In genomic region chr9:133371261-133371711, GRCh38 we compare ENCODE assay signal across 8 cellular contexts. TPM values are rescaled to one million over a fixed set of nuclear protein-coding genes. Genes with fewer than 3 reads are reported as not detected.
DNase-seq lines count a peak whose midpoint lies in the region; ATAC-seq and TF ChIP-seq lines count a peak whose summit lies in the region.

No MANE protein-coding gene starts in this region.

- H4K20me1 ChIP-seq in BLaER1 treated with 17β-estradiol and CSF1 and Interleukin-3, amounts not matched to agents 10 nM and 100 nM = peaks cover 82 to 96% (median 93%) of the 10 kb centered on the region in 11 experiments

- H3K4me2 ChIP-seq in BLaER1 treated with 17β-estradiol and CSF1 and Interleukin-3, amounts not matched to agents 10 nM and 100 nM = peak overlapping the region; percentile 38 to 99 (median 82)

- no peaks in the 10 kb centered on the region for H3K9me3 Mint-ChIP-seq in brain

- peaks cover 32% of the 10 kb centered on the region for H3K36me3 Mint-ChIP-seq in brain

- H3K9me3 ChIP-seq in BLaER1 treated with 17β-estradiol and CSF1 and Interleukin-3, amounts not matched to agents 10 nM and 100 nM (replicated peaks in 1 of 11) = no peaks in the 10 kb centered on the region

- ATAC-seq in HG02678 (IDR thresholded peaks at IDR 0.05; ENCODE audit: unreplicated experiment) = no peak

- H3K4me1 Mint-ChIP-seq in brain = peaks cover 71% of the 10 kb centered on the region

- TF ChIP-seq CTCF in brain (conservative IDR thresholded peaks at IDR 0.05) = no peak

- peak overlapping the region in 10 of 11 experiments; percentile 13 to 98 (median 56); a peak in 19 of 22 replicates for H3K9ac ChIP-seq in BLaER1 treated with 17β-estradiol and CSF1 and Interleukin-3, amounts not matched to agents 10 nM and 100 nM

- DNase-seq in activated CD4-positive, CD25-positive, alpha-beta regulatory T cell treated with anti-CD3 and anti-CD28 coated beads, Interleukin-2, amount 50 U/mL, for 72 hours = peak; percentile 67
- DNase-seq in putamen (ENCODE audit: low spot score) (peak; percentile 54), AG20443 (ENCODE audit: low spot score) (no peak), DMS53 treated with DMSO at 0.1 percent for 48 hours (lab: John Stamatoyannopoulos, UW; ENCODE audit: unreplicated experiment) (no peak), SW480 (ENCODE audit: low spot score) (no peak)

- peak overlapping the region in 4 of 11 experiments; percentile 5 to 19 (median 14); a peak in 1 of 22 replicates for H3K27ac ChIP-seq in BLaER1 treated with 17β-estradiol and CSF1 and Interleukin-3, amounts not matched to agents 10 nM and 100 nM

- H3K4me1 ChIP-seq in BLaER1 treated with 17β-estradiol and CSF1 and Interleukin-3, amounts not matched to agents 10 nM and 100 nM = peaks cover 37 to 64% (median 59%) of the 10 kb centered on the region in 10 experiments

- H3K27ac Mint-ChIP-seq in brain = peak overlapping the region in 4 of 5 experiments; percentile 20 to 75 (median 34)

- H3K27me3 ChIP-seq in BLaER1 treated with 17β-estradiol and CSF1 and Interleukin-3, amounts not matched to agents 10 nM and 100 nM = no peaks in the 10 kb centered on the region

- peaks cover 66 to 80% (median 77%) of the 10 kb centered on the region in 11 experiments for H3K36me3 ChIP-seq in BLaER1 treated with 17β-estradiol and CSF1 and Interleukin-3, amounts not matched to agents 10 nM and 100 nM

- no peaks in the 10 kb centered on the region for H3K27me3 Mint-ChIP-seq in brain

- H3K4me3 ChIP-seq in BLaER1 treated with 17β-estradiol and CSF1 and Interleukin-3, amounts not matched to agents 10 nM and 100 nM = no peak overlapping the region

- H3K4me3 Mint-ChIP-seq in brain = peak overlapping the region in 2 of 5 experiments; percentile 6 to 44

RNA-seq across cellular contexts. Expression of gene SURF4, which starts 4.6 kb away (rescaled TPM):
- 128 TPM for polyA plus RNA-seq in brain (ENCODE audit: insufficient read depth, low read depth, low replicate concordance)

RNA-seq across cellular contexts. Expression of gene STKLD1, which starts 4.9 kb away (rescaled TPM):
- 5.8 TPM for polyA plus RNA-seq in brain (ENCODE audit: insufficient read depth, low read depth, low replicate concordance)

RNA-seq across cellular contexts. Expression of gene SURF2, which starts 14.9 kb away (rescaled TPM):
- polyA plus RNA-seq in brain (ENCODE audit: insufficient read depth, low read depth, low replicate concordance) = 75.0 TPM

RNA-seq across cellular contexts. Expression of gene SURF1, which starts 15.0 kb away (rescaled TPM):
- polyA plus RNA-seq in brain (ENCODE audit: insufficient read depth, low read depth, low replicate concordance) = 104 TPM

RNA-seq across cellular contexts. Expression of gene RPL7A, which starts 23.3 kb away (rescaled TPM):
- 5,503 TPM for polyA plus RNA-seq in brain (ENCODE audit: insufficient read depth, low read depth, low replicate concordance)

Comparison
In these comparisons a context has a peak if more than half of its experiments do, and no peak if none do; other contexts are left out.
1. DNase-seq: peak in activated CD4-positive, CD25-positive, alpha-beta regulatory T cell treated with anti-CD3 and anti-CD28 coated beads, Interleukin-2, amount 50 U/mL, for 72 hours (single experiment) and putamen (single experiment); none in AG20443 (single experiment), DMS53 treated with DMSO at 0.1 percent for 48 hours (single experiment) and SW480 (single experiment).